In the genomic region with DNA sequence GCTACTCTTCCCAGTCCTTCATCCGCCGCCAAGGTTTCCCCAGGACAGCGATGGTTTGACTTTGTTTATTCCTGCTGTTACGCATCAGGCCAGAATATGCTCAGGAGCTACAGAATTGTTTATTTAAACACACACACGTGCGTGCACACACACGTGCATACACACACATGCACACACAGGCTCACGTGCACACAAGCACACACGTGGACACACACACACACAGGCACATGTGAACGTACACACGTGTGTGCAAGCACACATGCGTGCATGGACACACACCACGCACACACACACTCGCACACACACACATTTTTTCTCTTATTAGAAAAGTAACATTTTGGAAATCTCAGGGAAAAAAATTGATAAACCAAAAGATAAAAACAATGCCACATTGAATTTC, we compare ENCODE assay signal across 2 cellular contexts.
TF ChIP-seq lines count a peak whose summit lies in the region.

No MANE protein-coding gene starts in this region.

TF ChIP-seq in HEK293, 187 proteins besides CTCF, POLR2A, EP300 and RAD21 (continued from another document):
- TF ChIP-seq, protein P1, sequence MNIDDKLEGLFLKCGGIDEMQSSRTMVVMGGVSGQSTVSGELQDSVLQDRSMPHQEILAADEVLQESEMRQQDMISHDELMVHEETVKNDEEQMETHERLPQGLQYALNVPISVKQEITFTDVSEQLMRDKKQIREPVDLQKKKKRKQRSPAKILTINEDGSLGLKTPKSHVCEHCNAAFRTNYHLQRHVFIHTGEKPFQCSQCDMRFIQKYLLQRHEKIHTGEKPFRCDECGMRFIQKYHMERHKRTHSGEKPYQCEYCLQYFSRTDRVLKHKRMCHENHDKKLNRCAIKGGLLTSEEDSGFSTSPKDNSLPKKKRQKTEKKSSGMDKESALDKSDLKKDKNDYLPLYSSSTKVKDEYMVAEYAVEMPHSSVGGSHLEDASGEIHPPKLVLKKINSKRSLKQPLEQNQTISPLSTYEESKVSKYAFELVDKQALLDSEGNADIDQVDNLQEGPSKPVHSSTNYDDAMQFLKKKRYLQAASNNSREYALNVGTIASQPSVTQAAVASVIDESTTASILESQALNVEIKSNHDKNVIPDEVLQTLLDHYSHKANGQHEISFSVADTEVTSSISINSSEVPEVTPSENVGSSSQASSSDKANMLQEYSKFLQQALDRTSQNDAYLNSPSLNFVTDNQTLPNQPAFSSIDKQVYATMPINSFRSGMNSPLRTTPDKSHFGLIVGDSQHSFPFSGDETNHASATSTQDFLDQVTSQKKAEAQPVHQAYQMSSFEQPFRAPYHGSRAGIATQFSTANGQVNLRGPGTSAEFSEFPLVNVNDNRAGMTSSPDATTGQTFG (tag by site-specific recombination; IDR thresholded peaks at IDR 0.05; ENCODE audit: borderline replicate concordance) = no peak
- TF ChIP-seq, protein P2, sequence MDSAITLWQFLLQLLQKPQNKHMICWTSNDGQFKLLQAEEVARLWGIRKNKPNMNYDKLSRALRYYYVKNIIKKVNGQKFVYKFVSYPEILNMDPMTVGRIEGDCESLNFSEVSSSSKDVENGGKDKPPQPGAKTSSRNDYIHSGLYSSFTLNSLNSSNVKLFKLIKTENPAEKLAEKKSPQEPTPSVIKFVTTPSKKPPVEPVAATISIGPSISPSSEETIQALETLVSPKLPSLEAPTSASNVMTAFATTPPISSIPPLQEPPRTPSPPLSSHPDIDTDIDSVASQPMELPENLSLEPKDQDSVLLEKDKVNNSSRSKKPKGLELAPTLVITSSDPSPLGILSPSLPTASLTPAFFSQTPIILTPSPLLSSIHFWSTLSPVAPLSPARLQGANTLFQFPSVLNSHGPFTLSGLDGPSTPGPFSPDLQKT (IDR thresholded peaks at IDR 0.05; ENCODE audit: borderline replicate concordance, low read depth, low read length) = no peak
- peak; percentile 51 for TF ChIP-seq ZSCAN4 (tag by site-specific recombination; IDR thresholded peaks at IDR 0.05)
- TF ChIP-seq, protein P3, sequence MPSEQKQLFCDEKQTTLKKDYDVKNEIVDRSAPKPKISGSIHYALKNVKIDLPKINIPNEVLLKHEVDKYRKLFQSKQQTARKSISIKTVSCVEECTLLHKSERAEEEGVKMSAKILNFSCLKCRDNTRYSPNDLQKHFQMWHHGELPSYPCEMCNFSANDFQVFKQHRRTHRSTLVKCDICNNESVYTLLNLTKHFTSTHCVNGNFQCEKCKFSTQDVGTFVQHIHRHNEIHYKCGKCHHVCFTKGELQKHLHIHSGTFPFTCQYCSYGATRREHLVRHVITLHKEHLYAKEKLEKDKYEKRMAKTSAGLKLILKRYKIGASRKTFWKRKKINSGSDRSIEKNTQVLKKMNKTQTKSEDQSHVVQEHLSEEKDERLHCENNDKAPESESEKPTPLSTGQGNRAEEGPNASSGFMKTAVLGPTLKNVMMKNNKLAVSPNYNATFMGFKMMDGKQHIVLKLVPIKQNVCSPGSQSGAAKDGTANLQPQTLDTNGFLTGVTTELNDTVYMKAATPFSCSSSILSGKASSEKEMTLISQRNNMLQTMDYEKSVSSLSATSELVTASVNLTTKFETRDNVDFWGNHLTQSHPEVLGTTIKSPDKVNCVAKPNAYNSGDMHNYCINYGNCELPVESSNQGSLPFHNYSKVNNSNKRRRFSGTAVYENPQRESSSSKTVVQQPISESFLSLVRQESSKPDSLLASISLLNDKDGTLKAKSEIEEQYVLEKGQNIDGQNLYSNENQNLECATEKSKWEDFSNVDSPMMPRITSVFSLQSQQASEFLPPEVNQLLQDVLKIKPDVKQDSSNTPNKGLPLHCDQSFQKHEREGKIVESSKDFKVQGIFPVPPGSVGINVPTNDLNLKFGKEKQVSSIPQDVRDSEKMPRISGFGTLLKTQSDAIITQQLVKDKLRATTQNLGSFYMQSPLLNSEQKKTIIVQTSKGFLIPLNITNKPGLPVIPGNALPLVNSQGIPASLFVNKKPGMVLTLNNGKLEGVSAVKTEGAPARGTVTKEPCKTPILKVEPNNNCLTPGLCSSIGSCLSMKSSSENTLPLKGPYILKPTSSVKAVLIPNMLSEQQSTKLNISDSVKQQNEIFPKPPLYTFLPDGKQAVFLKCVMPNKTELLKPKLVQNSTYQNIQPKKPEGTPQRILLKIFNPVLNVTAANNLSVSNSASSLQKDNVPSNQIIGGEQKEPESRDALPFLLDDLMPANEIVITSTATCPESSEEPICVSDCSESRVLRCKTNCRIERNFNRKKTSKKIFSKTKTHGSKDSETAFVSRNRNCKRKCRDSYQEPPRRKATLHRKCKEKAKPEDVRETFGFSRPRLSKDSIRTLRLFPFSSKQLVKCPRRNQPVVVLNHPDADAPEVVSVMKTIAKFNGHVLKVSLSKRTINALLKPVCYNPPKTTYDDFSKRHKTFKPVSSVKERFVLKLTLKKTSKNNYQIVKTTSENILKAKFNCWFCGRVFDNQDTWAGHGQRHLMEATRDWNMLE (tag by site-specific recombination; conservative IDR thresholded peaks at IDR 0.05; ENCODE audit: low read depth) = no peak
- no peak for TF ChIP-seq ZNF707 (tag by site-specific recombination; IDR thresholded peaks at IDR 0.05)
TF ChIP-seq in HEK293: peak in this region for 1.

TF ChIP-seq in H1, 55 proteins besides CTCF, POLR2A, EP300 and RAD21 (continued from another document):
- TF ChIP-seq, protein P4, sequence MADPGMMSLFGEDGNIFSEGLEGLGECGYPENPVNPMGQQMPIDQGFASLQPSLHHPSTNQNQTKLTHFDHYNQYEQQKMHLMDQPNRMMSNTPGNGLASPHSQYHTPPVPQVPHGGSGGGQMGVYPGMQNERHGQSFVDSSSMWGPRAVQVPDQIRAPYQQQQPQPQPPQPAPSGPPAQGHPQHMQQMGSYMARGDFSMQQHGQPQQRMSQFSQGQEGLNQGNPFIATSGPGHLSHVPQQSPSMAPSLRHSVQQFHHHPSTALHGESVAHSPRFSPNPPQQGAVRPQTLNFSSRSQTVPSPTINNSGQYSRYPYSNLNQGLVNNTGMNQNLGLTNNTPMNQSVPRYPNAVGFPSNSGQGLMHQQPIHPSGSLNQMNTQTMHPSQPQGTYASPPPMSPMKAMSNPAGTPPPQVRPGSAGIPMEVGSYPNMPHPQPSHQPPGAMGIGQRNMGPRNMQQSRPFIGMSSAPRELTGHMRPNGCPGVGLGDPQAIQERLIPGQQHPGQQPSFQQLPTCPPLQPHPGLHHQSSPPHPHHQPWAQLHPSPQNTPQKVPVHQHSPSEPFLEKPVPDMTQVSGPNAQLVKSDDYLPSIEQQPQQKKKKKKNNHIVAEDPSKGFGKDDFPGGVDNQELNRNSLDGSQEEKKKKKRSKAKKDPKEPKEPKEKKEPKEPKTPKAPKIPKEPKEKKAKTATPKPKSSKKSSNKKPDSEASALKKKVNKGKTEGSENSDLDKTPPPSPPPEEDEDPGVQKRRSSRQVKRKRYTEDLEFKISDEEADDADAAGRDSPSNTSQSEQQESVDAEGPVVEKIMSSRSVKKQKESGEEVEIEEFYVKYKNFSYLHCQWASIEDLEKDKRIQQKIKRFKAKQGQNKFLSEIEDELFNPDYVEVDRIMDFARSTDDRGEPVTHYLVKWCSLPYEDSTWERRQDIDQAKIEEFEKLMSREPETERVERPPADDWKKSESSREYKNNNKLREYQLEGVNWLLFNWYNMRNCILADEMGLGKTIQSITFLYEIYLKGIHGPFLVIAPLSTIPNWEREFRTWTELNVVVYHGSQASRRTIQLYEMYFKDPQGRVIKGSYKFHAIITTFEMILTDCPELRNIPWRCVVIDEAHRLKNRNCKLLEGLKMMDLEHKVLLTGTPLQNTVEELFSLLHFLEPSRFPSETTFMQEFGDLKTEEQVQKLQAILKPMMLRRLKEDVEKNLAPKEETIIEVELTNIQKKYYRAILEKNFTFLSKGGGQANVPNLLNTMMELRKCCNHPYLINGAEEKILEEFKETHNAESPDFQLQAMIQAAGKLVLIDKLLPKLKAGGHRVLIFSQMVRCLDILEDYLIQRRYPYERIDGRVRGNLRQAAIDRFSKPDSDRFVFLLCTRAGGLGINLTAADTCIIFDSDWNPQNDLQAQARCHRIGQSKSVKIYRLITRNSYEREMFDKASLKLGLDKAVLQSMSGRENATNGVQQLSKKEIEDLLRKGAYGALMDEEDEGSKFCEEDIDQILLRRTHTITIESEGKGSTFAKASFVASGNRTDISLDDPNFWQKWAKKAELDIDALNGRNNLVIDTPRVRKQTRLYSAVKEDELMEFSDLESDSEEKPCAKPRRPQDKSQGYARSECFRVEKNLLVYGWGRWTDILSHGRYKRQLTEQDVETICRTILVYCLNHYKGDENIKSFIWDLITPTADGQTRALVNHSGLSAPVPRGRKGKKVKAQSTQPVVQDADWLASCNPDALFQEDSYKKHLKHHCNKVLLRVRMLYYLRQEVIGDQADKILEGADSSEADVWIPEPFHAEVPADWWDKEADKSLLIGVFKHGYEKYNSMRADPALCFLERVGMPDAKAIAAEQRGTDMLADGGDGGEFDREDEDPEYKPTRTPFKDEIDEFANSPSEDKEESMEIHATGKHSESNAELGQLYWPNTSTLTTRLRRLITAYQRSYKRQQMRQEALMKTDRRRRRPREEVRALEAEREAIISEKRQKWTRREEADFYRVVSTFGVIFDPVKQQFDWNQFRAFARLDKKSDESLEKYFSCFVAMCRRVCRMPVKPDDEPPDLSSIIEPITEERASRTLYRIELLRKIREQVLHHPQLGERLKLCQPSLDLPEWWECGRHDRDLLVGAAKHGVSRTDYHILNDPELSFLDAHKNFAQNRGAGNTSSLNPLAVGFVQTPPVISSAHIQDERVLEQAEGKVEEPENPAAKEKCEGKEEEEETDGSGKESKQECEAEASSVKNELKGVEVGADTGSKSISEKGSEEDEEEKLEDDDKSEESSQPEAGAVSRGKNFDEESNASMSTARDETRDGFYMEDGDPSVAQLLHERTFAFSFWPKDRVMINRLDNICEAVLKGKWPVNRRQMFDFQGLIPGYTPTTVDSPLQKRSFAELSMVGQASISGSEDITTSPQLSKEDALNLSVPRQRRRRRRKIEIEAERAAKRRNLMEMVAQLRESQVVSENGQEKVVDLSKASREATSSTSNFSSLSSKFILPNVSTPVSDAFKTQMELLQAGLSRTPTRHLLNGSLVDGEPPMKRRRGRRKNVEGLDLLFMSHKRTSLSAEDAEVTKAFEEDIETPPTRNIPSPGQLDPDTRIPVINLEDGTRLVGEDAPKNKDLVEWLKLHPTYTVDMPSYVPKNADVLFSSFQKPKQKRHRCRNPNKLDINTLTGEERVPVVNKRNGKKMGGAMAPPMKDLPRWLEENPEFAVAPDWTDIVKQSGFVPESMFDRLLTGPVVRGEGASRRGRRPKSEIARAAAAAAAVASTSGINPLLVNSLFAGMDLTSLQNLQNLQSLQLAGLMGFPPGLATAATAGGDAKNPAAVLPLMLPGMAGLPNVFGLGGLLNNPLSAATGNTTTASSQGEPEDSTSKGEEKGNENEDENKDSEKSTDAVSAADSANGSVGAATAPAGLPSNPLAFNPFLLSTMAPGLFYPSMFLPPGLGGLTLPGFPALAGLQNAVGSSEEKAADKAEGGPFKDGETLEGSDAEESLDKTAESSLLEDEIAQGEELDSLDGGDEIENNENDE (IDR thresholded peaks at IDR 0.05; ENCODE audit: insufficient replicate concordance, low read length) = no peak
- no peak for TF ChIP-seq RNF2 (IDR thresholded peaks at IDR 0.05; ENCODE audit: borderline replicate concordance, low read depth, low read length, missing control alignments, poor library complexity, severe bottlenecking)
- TF ChIP-seq, protein P5, sequence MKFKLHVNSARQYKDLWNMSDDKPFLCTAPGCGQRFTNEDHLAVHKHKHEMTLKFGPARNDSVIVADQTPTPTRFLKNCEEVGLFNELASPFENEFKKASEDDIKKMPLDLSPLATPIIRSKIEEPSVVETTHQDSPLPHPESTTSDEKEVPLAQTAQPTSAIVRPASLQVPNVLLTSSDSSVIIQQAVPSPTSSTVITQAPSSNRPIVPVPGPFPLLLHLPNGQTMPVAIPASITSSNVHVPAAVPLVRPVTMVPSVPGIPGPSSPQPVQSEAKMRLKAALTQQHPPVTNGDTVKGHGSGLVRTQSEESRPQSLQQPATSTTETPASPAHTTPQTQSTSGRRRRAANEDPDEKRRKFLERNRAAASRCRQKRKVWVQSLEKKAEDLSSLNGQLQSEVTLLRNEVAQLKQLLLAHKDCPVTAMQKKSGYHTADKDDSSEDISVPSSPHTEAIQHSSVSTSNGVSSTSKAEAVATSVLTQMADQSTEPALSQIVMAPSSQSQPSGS (IDR thresholded peaks at IDR 0.05; ENCODE audit: low read length) = no peak
- TF ChIP-seq SIX5 (IDR thresholded peaks at IDR 0.05; ENCODE audit: low read depth, low read length) = no peak
- no peak for TF ChIP-seq BRCA1 (IDR thresholded peaks at IDR 0.05; ENCODE audit: low read depth, low read length)
- TF ChIP-seq EGR1 (IDR thresholded peaks at IDR 0.05; ENCODE audit: borderline replicate concordance, low read depth, low read length) = no peak
- no peak for TF ChIP-seq KDM1A (IDR thresholded peaks at IDR 0.05; ENCODE audit: borderline replicate concordance, low read length)
- no peak for TF ChIP-seq NRF1 (IDR thresholded peaks at IDR 0.05; ENCODE audit: low read depth, low read length)
- TF ChIP-seq BCL11A (IDR thresholded peaks at IDR 0.05; ENCODE audit: low read depth in 2 of 2, low read length in 2 of 2) = no peak
TF ChIP-seq in H1: peak in this region for 0.
